In the genomic region with DNA sequence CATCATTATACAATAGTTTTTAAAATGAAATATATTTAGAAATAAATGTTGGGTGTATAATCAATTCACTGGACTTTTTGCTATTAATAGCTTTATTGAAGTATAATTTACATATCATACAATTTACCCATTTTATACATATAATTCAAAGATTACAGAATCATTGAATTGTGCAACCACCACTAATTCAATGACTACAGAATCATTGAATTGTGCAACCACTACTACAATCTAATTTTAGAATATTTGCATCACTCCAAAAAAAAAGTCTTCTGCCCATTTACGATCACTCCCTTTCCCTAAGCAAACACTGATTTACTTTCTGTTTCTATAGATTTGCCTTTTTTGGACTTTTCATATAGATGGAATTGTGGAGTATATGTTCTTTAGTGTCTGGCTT, we compare ENCODE assay signal across 9 cellular contexts. TPM values are rescaled to one million over a fixed set of nuclear protein-coding genes. Genes with fewer than 3 reads are reported as not detected.
"Had no signal": no experiment of that assay in that cellular context is flagged by ENCODE, and none has a peak within 500 bp of the region (broad histone marks: within the 10 kb centered on the region; RNA-seq: fewer than 3 reads in every experiment).

No MANE protein-coding gene starts in this region.

- H3K9me3 Mint-ChIP-seq: HFFc6 had no signal

- DNase-seq: GOT3, H7, HFFc6, KG1 had no signal

- H3K9me3 ChIP-seq: HAP-1 had no signal

- H3K27ac Mint-ChIP-seq: HFFc6 had no signal

- H3K4me3 ChIP-seq: HAP-1, K562 had no signal

- ATAC-seq: HCT116, HepG2, K562 had no signal

- H3K36me3 ChIP-seq: HAP-1 had no signal

- H3K27ac ChIP-seq: HL-60 had no signal

- H3K4me3 Mint-ChIP-seq: HFFc6 had no signal

- H3K4me1 ChIP-seq: HAP-1 had no signal

RNA-seq across cellular contexts. Expression of gene RIMS1, which starts 35.1 kb away (rescaled TPM):
- total RNA-seq: HepG2, K562 had no signal
- polyA plus RNA-seq: HepG2, K562 had no signal
